Comparison of ENCODE assay signal across 10 cellular contexts in genomic region chr12:645563-646071, GRCh38. TPM values are rescaled to one million over a fixed set of nuclear protein-coding genes. Genes with fewer than 3 reads are reported as not detected.
DNase-seq lines count a peak whose midpoint lies in the region; ATAC-seq and TF ChIP-seq lines count a peak whose summit lies in the region.
"Had no signal": no experiment of that assay in that cellular context is flagged by ENCODE, and none has a peak within 500 bp of the region (broad histone marks: within the 10 kb centered on the region; RNA-seq: fewer than 3 reads in every experiment).

No MANE protein-coding gene starts in this region.

- in situ Hi-C loops in Panc1 (cut with HindIII; ENCODE audit: low pct_unique_long_range_greater_than_20kb, low sequenced_read_pairs) = no loop called here

- peak overlapping the region; percentile 90 for H3K27ac ChIP-seq in Panc1 (ENCODE audit: low read length)
- no peak overlapping the region for H3K27ac ChIP-seq in effector memory CD4-positive, alpha-beta T cell (ENCODE audit: insufficient read depth, low read length, poor library complexity, severe bottlenecking)

- no peaks in the 10 kb centered on the region for H3K27me3 ChIP-seq in Panc1 (ENCODE audit: control insufficient read depth, insufficient read depth, low read length)
- H3K27me3 ChIP-seq in effector memory CD4-positive, alpha-beta T cell (replicated peaks; ENCODE audit: control insufficient read depth, insufficient read depth, low read length, poor library complexity, severe bottlenecking) = no peaks in the 10 kb centered on the region

- H3K36me3 ChIP-seq in Panc1 (ENCODE audit: control insufficient read depth, insufficient read depth, low read length) = no peaks in the 10 kb centered on the region
- no peaks in the 10 kb centered on the region for H3K36me3 ChIP-seq in effector memory CD4-positive, alpha-beta T cell (ENCODE audit: control insufficient read depth, insufficient read depth, low read length)

- BruUV-seq in Panc1 (replicated peaks; lab: Mats Ljungman, UMichigan) = no TSS peak

- ATAC-seq in Panc1 (peak; percentile 74), HG03280 (IDR thresholded peaks at IDR 0.05; ENCODE audit: unreplicated experiment) (no peak)

- peak; percentile 50 for DNase-seq in AG10803 (ENCODE audit: low read depth)
- DNase-seq in Panc1 (ENCODE audit: low read depth, low spot score) = no peak
- DNase-seq in fibroblast of peridontal ligament (ENCODE audit: extremely low read depth) = peak; percentile 56
- DNase-seq in occipital lobe (lab: John Stamatoyannopoulos, UW) = peak; percentile 51
- DNase-seq in effector memory CD4-positive, alpha-beta T cell = no peak
- no peak for DNase-seq in stimulated activated CD4-positive, alpha-beta T cell treated with anti-CD3 and anti-CD28 coated beads, Interleukin-4, amount 100 ng/mL, for 1 hour
- DNase-seq in NCI-H2171 treated with DMSO at 0.1 percent for 48 hours (lab: John Stamatoyannopoulos, UW) = no peak
- DNase-seq: DMS 273 treated with DMSO at 0.1 percent for 48 hours, SHP77 treated with DMSO at 0.1 percent for 48 hours had no signal

- no peaks in the 10 kb centered on the region for H3K9me3 ChIP-seq in Panc1 (ENCODE audit: control insufficient read depth, insufficient read depth, low read depth, low read length)
- H3K9me3 ChIP-seq in effector memory CD4-positive, alpha-beta T cell (ENCODE audit: control insufficient read depth, low read length) = no peaks in the 10 kb centered on the region

- H3K4me1 ChIP-seq in Panc1 (ENCODE audit: control insufficient read depth, insufficient read depth, low read length) = peaks cover 45% of the 10 kb centered on the region
- H3K4me1 ChIP-seq in effector memory CD4-positive, alpha-beta T cell (ENCODE audit: control insufficient read depth, insufficient read depth, low read length, poor library complexity, severe bottlenecking) = peaks cover 5% of the 10 kb centered on the region

- TF ChIP-seq CTCF in AG10803 (conservative IDR thresholded peaks at IDR 0.05; ENCODE audit: low read length) = no peak
- no peak for TF ChIP-seq CTCF in Panc1 (IDR thresholded peaks at IDR 0.05)

- intact Hi-C loops in Panc1 (cut with micrococcal nuclease; ENCODE audit: unreplicated experiment) = loop anchor here (10.0 kb wide), 1 partner anchor 109 kb away; the partner anchor contains the start of gene WNK1

- CTCF ChIA-PET in Panc1 (lab: Charles Lee) = interaction anchor here (0.7 kb wide), 1 partner anchor 14 kb away, joined by 4 read pairs; no protein-coding TSS in a partner anchor

- H3K4me3 ChIP-seq in AG10803 (ENCODE audit: low read length) = no peak overlapping the region
- no peak overlapping the region for H3K4me3 ChIP-seq in Panc1 (ENCODE audit: low read depth in 2 of 2, low read length in 2 of 2)
- no peak overlapping the region for H3K4me3 ChIP-seq in effector memory CD4-positive, alpha-beta T cell (ENCODE audit: insufficient read depth, low read depth, low read length, poor library complexity, severe bottlenecking)

- POLR2A ChIA-PET in Panc1 (lab: Charles Lee) = interaction anchor here (0.6 kb wide), 1 partner anchor 169 kb away, joined by 6 read pairs; no protein-coding TSS in a partner anchor

RNA-seq across cellular contexts. Expression of gene NINJ2, which starts 17.6 kb away (rescaled TPM):
- total RNA-seq in Panc1 (2021; ENCODE audit: unreplicated experiment) (1.9 TPM), occipital lobe (0.31 TPM)
- 2.2 TPM for polyA plus RNA-seq in Panc1 (2012; ENCODE audit: insufficient read length)

Comparison
In these comparisons a context has a peak if more than half of its experiments do, and no peak if none do; other contexts are left out.
1. DNase-seq: peak in AG10803 (single experiment), fibroblast of peridontal ligament (single experiment) and occipital lobe (single experiment); none in Panc1 (single experiment), effector memory CD4-positive, alpha-beta T cell (0 of 3), stimulated activated CD4-positive, alpha-beta T cell treated with anti-CD3 and anti-CD28 coated beads, Interleukin-4, amount 100 ng/mL, for 1 hour (single experiment) and NCI-H2171 treated with DMSO at 0.1 percent for 48 hours (single experiment).